In genomic region chr4:172975651-172976229, GRCh38 we compare ENCODE assay signal across 1 cellular context.
TF ChIP-seq lines count a peak whose summit lies in the region.

No MANE protein-coding gene starts in this region.

TF ChIP-seq in H1, 55 proteins besides CTCF, POLR2A, EP300 and RAD21:
- TF ChIP-seq SP2 (IDR thresholded peaks at IDR 0.05; ENCODE audit: low read length) = no peak
- no peak for TF ChIP-seq EGR1 (IDR thresholded peaks at IDR 0.05; ENCODE audit: borderline replicate concordance, low read depth, low read length)
- TF ChIP-seq PHF8 (conservative IDR thresholded peaks at IDR 0.05; ENCODE audit: low read depth, low read length) = no peak
- no peak for TF ChIP-seq SIN3A (conservative IDR thresholded peaks at IDR 0.05 in 1 of 2, IDR thresholded peaks at IDR 0.05 in 1 of 2; ENCODE audit: low read depth in 1 of 2, low read length in 2 of 2)
- TF ChIP-seq USF2 (IDR thresholded peaks at IDR 0.05; ENCODE audit: low read length) = no peak
- TF ChIP-seq BACH1 (IDR thresholded peaks at IDR 0.05; ENCODE audit: low read length) = no peak
- no peak for TF ChIP-seq SAP30 (IDR thresholded peaks at IDR 0.05; ENCODE audit: insufficient read depth, insufficient replicate concordance, low read length)
- no peak for TF ChIP-seq RFX5 (IDR thresholded peaks at IDR 0.05; ENCODE audit: borderline replicate concordance, low read depth, low read length)
- TF ChIP-seq E2F6 (IDR thresholded peaks at IDR 0.05) = 0 out of 2 replicates have a peak, but pooled peaks have one; percentile 40
- TF ChIP-seq RBBP5 (IDR thresholded peaks at IDR 0.05; ENCODE audit: borderline replicate concordance, low read depth, low read length) = no peak
- TF ChIP-seq CHD1 (IDR thresholded peaks at IDR 0.05; ENCODE audit: low read depth, low read length) = no peak
- TF ChIP-seq MAX (IDR thresholded peaks at IDR 0.05) = peak; percentile 53
- no peak for TF ChIP-seq SIRT6 (IDR thresholded peaks at IDR 0.05; ENCODE audit: low read length)
- TF ChIP-seq RNF2 (IDR thresholded peaks at IDR 0.05; ENCODE audit: borderline replicate concordance, low read depth, low read length, missing control alignments, poor library complexity, severe bottlenecking) = no peak
